ENCODE assay signal across 16 cellular contexts in genomic region chr20:17646901-17647301, GRCh38. TPM values are rescaled to one million over a fixed set of nuclear protein-coding genes. Genes with fewer than 3 reads are reported as not detected.
DNase-seq lines count a peak whose midpoint lies in the region; ATAC-seq and TF ChIP-seq lines count a peak whose summit lies in the region.
"Had no signal": no experiment of that assay in that cellular context is flagged by ENCODE, and none has a peak within 500 bp of the region (broad histone marks: within the 10 kb centered on the region; RNA-seq: fewer than 3 reads in every experiment).

No MANE protein-coding gene starts in this region.

- no peaks in the 10 kb centered on the region for H3K36me3 ChIP-seq in uterus

- H3K27me3 ChIP-seq in uterus = no peaks in the 10 kb centered on the region

- TF ChIP-seq CTCF in uterus (IDR thresholded peaks at IDR 0.05) = no peak

- H3K4me3 ChIP-seq in uterus = no peak overlapping the region

- TF ChIP-seq POLR2A in uterus (IDR thresholded peaks at IDR 0.05) = no peak

- intact Hi-C loops in left colon (cut with DNase I, micrococcal nuclease) (no loop called here), uterus (cut with DNase I; ENCODE audit: low total_unique reads) (no loop called here)

- peak overlapping the region; percentile 41 to 44 for H3K27ac ChIP-seq in uterus

- H3K4me1 ChIP-seq in uterus = peaks cover 8 to 27% of the 10 kb centered on the region in 2 donors

- no peaks in the 10 kb centered on the region for H3K9me3 ChIP-seq in uterus

- ATAC-seq in left colon (peak; percentile 12), HG02571 (IDR thresholded peaks at IDR 0.05; ENCODE audit: unreplicated experiment) (no peak)

- DNase-seq in activated effector memory CD4-positive, alpha-beta T cell treated with anti-CD3 and anti-CD28 coated beads, Interleukin-2, amount 50 U/mL, for 16 hours = peak; percentile 53
- no peak for DNase-seq in activated effector memory CD4-positive, alpha-beta T cell treated with Interleukin-2 at 50 U/mL for 16 hours
- DNase-seq in RPMI8226 = peak; percentile 68
- peak in 1 of 2 donors; percentile 35 for DNase-seq in left colon
- DNase-seq in uterus = no peak
- DNase-seq in DMS53 treated with DMSO at 0.1 percent for 48 hours (lab: John Stamatoyannopoulos, UW; ENCODE audit: unreplicated experiment) = no peak
- no peak for DNase-seq in HT-29 (ENCODE audit: low spot score)
- DNase-seq: activated CD4-positive, alpha-beta T cell treated with anti-CD3 and anti-CD28 coated beads, Interleukin-2, amount 50 U/mL, for 48 hours; amniotic stem cell; GF-D8; GOT3; immature natural killer cell; stimulated activated CD4-positive, alpha-beta T cell treated with anti-CD3 and anti-CD28 coated beads, Interleukin-2, amount 100 ng/mL, for 48 hours had no signal

RNA-seq across cellular contexts. Expression of gene RRBP1, which starts 35.1 kb away (rescaled TPM):
- total RNA-seq in left colon (100 to 1,000 TPM; 357 to 460 TPM), uterus (100 to 1,000 TPM in 2 of 4 donors, 10 to 100 TPM in 2; 13.2 to 172 (median 96.9) TPM)
- total RNA-seq in HT-29 (2014; rRNA removed; shearing (Covaris generic)) = 93.6 and 101 TPM in 2 replicates

RNA-seq across cellular contexts. Expression of gene BANF2, which starts 52.9 kb away (rescaled TPM):
- not detected for total RNA-seq in left colon
- total RNA-seq in uterus = not detected
- total RNA-seq in HT-29 (2014; rRNA removed; shearing (Covaris generic)) = not detected in 2 replicates
- total RNA-seq: LHCN-M2, temporal lobe had no signal

Comparison
In these comparisons a context has a peak if more than half of its experiments do, and no peak if none do; other contexts are left out.
1. DNase-seq: peak in activated effector memory CD4-positive, alpha-beta T cell treated with anti-CD3 and anti-CD28 coated beads, Interleukin-2, amount 50 U/mL, for 16 hours (single experiment) and RPMI8226 (single experiment); none in activated effector memory CD4-positive, alpha-beta T cell treated with Interleukin-2 at 50 U/mL for 16 hours (single experiment), uterus (0 of 2), DMS53 treated with DMSO at 0.1 percent for 48 hours (single experiment) and HT-29 (single experiment).